In the genomic region with DNA sequence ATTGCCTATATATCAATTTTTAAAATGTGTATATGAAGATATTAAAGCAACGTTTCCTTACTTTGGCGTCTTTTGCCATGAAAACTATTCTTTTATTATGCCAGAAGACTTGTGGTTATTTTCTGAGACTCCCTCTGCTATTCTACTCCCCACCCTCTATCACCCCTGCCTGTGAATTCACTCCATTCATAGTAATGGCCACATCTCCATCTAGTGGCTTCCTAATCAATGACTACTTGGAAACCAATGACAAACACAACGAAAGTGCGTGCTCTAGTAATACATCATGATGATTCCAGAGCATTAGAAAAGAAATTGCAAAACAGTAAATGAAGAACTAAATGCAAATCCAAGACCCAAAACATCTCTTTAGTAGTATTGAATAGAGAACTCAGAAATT, we compare ENCODE assay signal across 8 cellular contexts.
DNase-seq lines count a peak whose midpoint lies in the region; ATAC-seq and TF ChIP-seq lines count a peak whose summit lies in the region.

No MANE protein-coding gene starts in this region.

- DNase-seq in Right ventricle myocardium inferior (ENCODE audit: missing footprints) (no peak), cardiac septum (ENCODE audit: low spot score) (no peak), RPMI7951 (ENCODE audit: low read depth) (peak; percentile 20), fibroblast of the conjunctiva (ENCODE audit: low read depth) (peak; percentile 52), sciatic nerve (ENCODE audit: low spot score) (no peak), coronary artery (ENCODE audit: low spot score) (no peak)
- DNase-seq in activated CD4-positive, CD25-positive, alpha-beta regulatory T cell treated with anti-CD3 and anti-CD28 coated beads, Interleukin-2, amount 50 U/mL, for 72 hours, result no peak

- TF ChIP-seq CTCF in coronary artery (IDR thresholded peaks at IDR 0.05), result no peak

- H3K27ac ChIP-seq in coronary artery, result no peak overlapping the region

- intact Hi-C loops in Right ventricle myocardium inferior (cut with DNase I) (loop anchor here (1.0 kb wide), 1 partner anchor 457 kb away; no protein-coding TSS in a partner anchor), cardiac septum (cut with DNase I) (loop anchor here (2.0 kb wide), 1 partner anchor 456 kb away; no protein-coding TSS in a partner anchor), sciatic nerve (cut with DNase I) (no loop called here)

- ATAC-seq in Right ventricle myocardium inferior (peak; percentile 83), HG03565 (IDR thresholded peaks at IDR 0.05; ENCODE audit: unreplicated experiment) (peak; percentile 71), sciatic nerve (peak; percentile 75)

- no peak overlapping the region for H3K4me3 ChIP-seq in coronary artery

Comparison
In these comparisons a context has a peak if more than half of its experiments do, and no peak if none do; other contexts are left out.
1. DNase-seq: peak in RPMI7951 (single experiment) and fibroblast of the conjunctiva (single experiment); none in Right ventricle myocardium inferior (single experiment), cardiac septum (single experiment), sciatic nerve (single experiment), coronary artery (single experiment) and activated CD4-positive, CD25-positive, alpha-beta regulatory T cell treated with anti-CD3 and anti-CD28 coated beads, Interleukin-2, amount 50 U/mL, for 72 hours (single experiment).
2. Peak in every context shown above with its lines, with median percentiles within 50 percentile points of each other: ATAC-seq.